35 cellular contexts compared by ENCODE assay signal in the genomic region with DNA sequence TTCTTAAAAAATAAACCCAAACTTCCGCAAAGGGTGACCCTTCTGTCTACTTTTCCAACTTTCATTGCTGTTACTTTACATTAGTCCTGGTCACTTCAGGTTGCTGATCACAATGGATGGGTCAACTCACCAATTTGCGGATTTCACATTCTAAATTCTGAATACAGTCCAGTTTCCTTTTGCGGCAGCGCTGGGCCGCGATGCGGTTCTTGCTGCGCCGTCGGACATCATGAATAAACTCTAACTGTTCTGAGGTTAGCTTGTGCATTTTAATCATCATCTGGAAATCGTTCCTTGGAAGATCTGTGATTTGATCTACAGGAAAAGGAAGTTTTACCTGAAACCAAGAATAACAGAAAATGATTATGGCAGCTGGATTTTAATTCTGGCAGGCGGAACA. TPM values are rescaled to one million over a fixed set of nuclear protein-coding genes. Genes with fewer than 3 reads are reported as not detected.
"Had no signal": no experiment of that assay in that cellular context is flagged by ENCODE, and none has a peak within 500 bp of the region (broad histone marks: within the 10 kb centered on the region; RNA-seq: fewer than 3 reads in every experiment).

No MANE protein-coding gene starts in this region.

- H3K27ac Mint-ChIP-seq: activated CD8-positive, alpha-beta T cell treated with anti-CD3 and anti-CD28 coated beads for 36 hours; activated naive CD4-positive, alpha-beta T cell treated with anti-CD3 and anti-CD28 coated beads for 36 hours; activated naive CD8-positive, alpha-beta T cell treated with anti-CD3 and anti-CD28 coated beads, Interleukin-2, amount 10 ng/mL, durations not matched to agents 7 days and 5 days; activated T-helper 17 cell treated with anti-CD3 and anti-CD28 coated beads, Interleukin-2, amount 50 U/mL, for 72 hours; T-cell had no signal

- ATAC-seq: activated CD8-positive, alpha-beta T cell treated with anti-CD3 and anti-CD28 coated beads for 36 hours; activated T-cell treated with anti-CD3 and anti-CD28 coated beads, Interleukin-2, amount 50 U/mL, for 72 hours; activated T-helper 17 cell treated with anti-CD3 and anti-CD28 coated beads, Interleukin-2, amount 50 U/mL, for 72 hours; body of pancreas; Right ventricle myocardium inferior; SK-N-SH treated with all-trans-retinoic acid at 6 μM for 48 hours; T-cell had no signal

- DNase-seq: activated CD4-positive, alpha-beta T cell treated with anti-CD3 and anti-CD28 coated beads, Interleukin-2, amount 10 ng/mL, durations not matched to agents 24 days and 14 days; activated CD4-positive, alpha-beta T cell treated with anti-CD3 and anti-CD28 coated beads, Interleukin-2, amount 50 U/mL, for 4 hours; activated CD8-positive, alpha-beta T cell treated with anti-CD3 and anti-CD28 coated beads for 36 hours; activated gamma-delta T cell; activated naive CD4-positive, alpha-beta T cell treated with anti-CD3 and anti-CD28 coated beads for 36 hours; activated naive CD8-positive, alpha-beta T cell treated with anti-CD3 and anti-CD28 coated beads, Interleukin-2, amount 10 ng/mL, durations not matched to agents 7 days and 5 days; activated T-cell treated with anti-CD3 and anti-CD28 coated beads for 4 hours; activated T-cell treated with anti-CD3 and anti-CD28 coated beads, Interleukin-2, amount 50 U/mL, for 72 hours; adrenal gland; body of pancreas; Kasumi-1; KG1; MG63; NCI-H1092; NCI-H1436 treated with DMSO at 0.1 percent for 48 hours; NCI-H1694 treated with DMSO at 0.1 percent for 48 hours; NCI-H2029; NCI-H2171; NCI-H510A; NCI-H526; NCI-H748 treated with DMSO at 0.1 percent for 48 hours; NK-92 treated with Interleukin-12 subunit alpha and Interleukin-12 subunit beta, amount 100 ng/mL, for 24 hours; PC-9; SIG-M5; T-cell; T-helper 2 cell; T-helper 9 cell had no signal

- H3K4me1 Mint-ChIP-seq: activated T-helper 17 cell treated with anti-CD3 and anti-CD28 coated beads, Interleukin-2, amount 50 U/mL, for 72 hours had no signal

- H3K27me3 Mint-ChIP-seq: activated CD4-positive, alpha-beta T cell treated with anti-CD3 and anti-CD28 coated beads, Interleukin-2, amount 10 ng/mL, durations not matched to agents 24 days and 14 days; activated CD8-positive, alpha-beta T cell treated with anti-CD3 and anti-CD28 coated beads for 36 hours; activated naive CD8-positive, alpha-beta T cell treated with anti-CD3 and anti-CD28 coated beads, Interleukin-2, amount 10 ng/mL, durations not matched to agents 7 days and 5 days; activated T-helper 17 cell treated with anti-CD3 and anti-CD28 coated beads, Interleukin-2, amount 50 U/mL, for 72 hours; T-cell had no signal

- H3K9me3 Mint-ChIP-seq: activated CD4-positive, alpha-beta T cell treated with anti-CD3 and anti-CD28 coated beads, Interleukin-2, amount 10 ng/mL, durations not matched to agents 24 days and 14 days; activated CD8-positive, alpha-beta T cell treated with anti-CD3 and anti-CD28 coated beads for 36 hours; activated naive CD4-positive, alpha-beta T cell treated with anti-CD3 and anti-CD28 coated beads for 36 hours; activated naive CD8-positive, alpha-beta T cell treated with anti-CD3 and anti-CD28 coated beads, Interleukin-2, amount 10 ng/mL, durations not matched to agents 7 days and 5 days; activated T-cell treated with anti-CD3 and anti-CD28 coated beads, Interleukin-2, amount 50 U/mL, for 72 hours; activated T-helper 17 cell treated with anti-CD3 and anti-CD28 coated beads, Interleukin-2, amount 50 U/mL, for 72 hours; T-cell had no signal

- H3K4me3 Mint-ChIP-seq: activated CD4-positive, alpha-beta T cell treated with anti-CD3 and anti-CD28 coated beads, Interleukin-2, amount 10 ng/mL, durations not matched to agents 24 days and 14 days; activated CD8-positive, alpha-beta T cell treated with anti-CD3 and anti-CD28 coated beads for 36 hours; activated naive CD4-positive, alpha-beta T cell treated with anti-CD3 and anti-CD28 coated beads for 36 hours; activated naive CD8-positive, alpha-beta T cell treated with anti-CD3 and anti-CD28 coated beads, Interleukin-2, amount 10 ng/mL, durations not matched to agents 7 days and 5 days; activated T-cell treated with anti-CD3 and anti-CD28 coated beads, Interleukin-2, amount 50 U/mL, for 72 hours; activated T-helper 17 cell treated with anti-CD3 and anti-CD28 coated beads, Interleukin-2, amount 50 U/mL, for 72 hours; T-cell had no signal

RNA-seq across cellular contexts. Expression of gene GJA10, which starts 43.7 kb away (rescaled TPM):
- total RNA-seq: activated CD4-positive, alpha-beta T cell treated with anti-CD3 and anti-CD28 coated beads, Interleukin-2, amount 10 ng/mL, durations not matched to agents 24 days and 14 days; activated CD8-positive, alpha-beta memory T cell treated with anti-CD3 and anti-CD28 coated beads for 36 hours; activated CD8-positive, alpha-beta T cell treated with anti-CD3 and anti-CD28 coated beads for 36 hours; activated naive CD4-positive, alpha-beta T cell treated with anti-CD3 and anti-CD28 coated beads for 36 hours; activated naive CD8-positive, alpha-beta T cell treated with anti-CD3 and anti-CD28 coated beads, Interleukin-2, amount 10 ng/mL, durations not matched to agents 7 days and 5 days; activated T-cell treated with anti-CD3 and anti-CD28 coated beads, Interleukin-2, amount 50 U/mL, for 72 hours; activated T-helper 17 cell treated with anti-CD3 and anti-CD28 coated beads, Interleukin-2, amount 50 U/mL, for 72 hours; adrenal gland; astrocyte; body of pancreas; breast epithelium; cardiac septum; PC-9; Right ventricle myocardium inferior; SK-MEL-5; T-cell had no signal
